In genomic region chr1:85361106-85361505, GRCh38 we compare ENCODE assay signal across 13 cellular contexts.
DNase-seq lines count a peak whose midpoint lies in the region; ATAC-seq and TF ChIP-seq lines count a peak whose summit lies in the region.
"Had no signal": no experiment of that assay in that cellular context is flagged by ENCODE, and none has a peak within 500 bp of the region (broad histone marks: within the 10 kb centered on the region; RNA-seq: fewer than 3 reads in every experiment).

No MANE protein-coding gene starts in this region.

- intact Hi-C loops in left ventricle myocardium superior (cut with micrococcal nuclease) = no loop called here

- no peak for TF ChIP-seq CTCF in astrocyte of the spinal cord (IDR thresholded peaks at IDR 0.05; ENCODE audit: low read depth, low read length)

- H3K9me2 ChIP-seq in GM23248 (ENCODE audit: insufficient read depth) = no peaks in the 10 kb centered on the region

- H3K4me2 ChIP-seq in GM23248 (ENCODE audit: unreplicated experiment) = peak overlapping the region; percentile 55

- DNase-seq in GM23248 (peak; percentile 87), astrocyte of the spinal cord (ENCODE audit: low read depth, low spot score) (peak; percentile 97), left ventricle myocardium superior (no peak), superior temporal gyrus (ENCODE audit: extremely low spot score) (peak; percentile 54), DMS79 treated with DMSO at 0.1 percent for 48 hours (lab: John Stamatoyannopoulos, UW) (no peak), GOT3 (lab: John Stamatoyannopoulos, UW) (no peak)
- DNase-seq: activated T-cell treated with anti-CD3 and anti-CD28 coated beads, Interleukin-2, amount 50 U/mL, for 24 hours; RPMI8226; sigmoid colon had no signal

- H3K4me3 ChIP-seq in GM23248 (peak overlapping the region; percentile 9; the same call in 1 of the 2 replicates), astrocyte of the spinal cord (ENCODE audit: low read depth, low read length) (no peak overlapping the region)
- H3K4me3 ChIP-seq: cardiac muscle cell, gastroesophageal sphincter, sigmoid colon had no signal

- WGBS in GM23248 (ENCODE audit: low coverage in 1 of 2, low lambda C conversion rate in 2 of 2, missing lambda C conversion rate in 2 of 2), 2 experiments = 2 to 7% methylated on average over 3 of the region's 3 CpGs

- no peaks in the 10 kb centered on the region for H4K20me1 ChIP-seq in GM23248 (ENCODE audit: insufficient read depth)

- H3K9me3 ChIP-seq in GM23248 (ENCODE audit: low read depth) = no peaks in the 10 kb centered on the region
- H3K9me3 ChIP-seq: gastroesophageal sphincter, sigmoid colon had no signal

- H3K36me3 ChIP-seq in GM23248 (ENCODE audit: low read depth) = peaks cover 24% of the 10 kb centered on the region
- H3K36me3 ChIP-seq: cardiac muscle cell, gastroesophageal sphincter, sigmoid colon had no signal

- peak overlapping the region; percentile 52 for H3K9ac ChIP-seq in GM23248

- peak; percentile 83 for ATAC-seq in left ventricle myocardium superior
- no peak for ATAC-seq in GM21723 (IDR thresholded peaks at IDR 0.05; ENCODE audit: unreplicated experiment)
- ATAC-seq in GM21423 (IDR thresholded peaks at IDR 0.05; ENCODE audit: unreplicated experiment) = no peak
- ATAC-seq: gastroesophageal sphincter had no signal

- peaks cover 83% of the 10 kb centered on the region for H3K79me2 ChIP-seq in GM23248 (ENCODE audit: insufficient read depth)

- peak overlapping the region; percentile 80 for H3K27ac ChIP-seq in GM23248
- H3K27ac ChIP-seq: cardiac muscle cell, gastroesophageal sphincter had no signal

- peaks cover 88% of the 10 kb centered on the region for H3K4me1 ChIP-seq in GM23248 (ENCODE audit: insufficient read depth)

- in situ Hi-C loops in GM23248 (cut with MboI) (no loop called here), astrocyte of the spinal cord (cut with HindIII; ENCODE audit: low sequenced_read_pairs) (no loop called here)

- no peaks in the 10 kb centered on the region for H3K27me3 ChIP-seq in GM23248 (replicated peaks; ENCODE audit: insufficient read depth)
- H3K27me3 ChIP-seq: cardiac muscle cell, gastroesophageal sphincter, sigmoid colon had no signal

- H3F3A ChIP-seq in GM23248 (ENCODE audit: insufficient read depth) = peaks cover 97% of the 10 kb centered on the region

- no peak overlapping the region for H2AFZ ChIP-seq in GM23248

Comparison
In these comparisons a context has a peak if more than half of its experiments do, and no peak if none do; other contexts are left out.
1. DNase-seq: peak in GM23248 (single experiment), astrocyte of the spinal cord (single experiment) and superior temporal gyrus (single experiment); none in left ventricle myocardium superior (single experiment), DMS79 treated with DMSO at 0.1 percent for 48 hours (single experiment) and GOT3 (single experiment).